In the genomic region with DNA sequence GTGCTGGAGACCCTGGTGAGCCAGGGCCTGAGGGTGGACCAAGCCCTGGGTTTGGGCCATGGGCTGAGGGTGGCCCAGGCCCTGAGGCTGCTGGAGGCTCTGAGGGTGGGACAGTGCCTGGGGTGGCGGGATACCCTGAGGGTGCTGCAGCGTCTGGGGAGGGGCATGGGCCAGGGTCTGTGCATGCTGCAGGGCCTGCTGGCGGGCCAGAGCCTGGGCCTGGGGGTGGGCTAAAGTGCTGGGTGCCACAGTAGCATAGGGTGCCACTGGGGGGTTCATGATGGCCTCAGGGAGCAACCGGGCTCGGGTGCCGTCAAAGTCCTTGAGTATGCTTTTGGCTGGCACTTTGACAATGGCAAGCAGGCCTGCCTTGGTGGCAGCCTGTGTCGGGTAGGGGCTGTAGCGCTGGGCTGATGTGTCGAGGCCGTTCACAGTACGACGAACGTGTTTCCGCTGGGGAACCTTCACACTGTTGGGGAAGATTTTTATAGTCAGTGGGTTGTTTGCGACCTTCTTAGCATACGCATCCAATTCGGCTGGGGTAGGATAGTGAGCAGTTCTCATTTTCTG, we compare ENCODE assay signal across 29 cellular contexts. TPM values are rescaled to one million over a fixed set of nuclear protein-coding genes. Genes with fewer than 3 reads are reported as not detected.
A peak's percentile ranks its signal among the peaks of the same experiment; 100 is the strongest.
DNase-seq lines count a peak whose midpoint lies in the region; ATAC-seq, FAIRE-seq and TF ChIP-seq lines count a peak whose summit lies in the region.
"Had no signal": no experiment of that assay in that cellular context is flagged by ENCODE, and none has a peak within 500 bp of the region (broad histone marks: within the 10 kb centered on the region; RNA-seq: fewer than 3 reads in every experiment).

No MANE protein-coding gene starts in this region.

- H3K23me2 ChIP-seq in H1 (ENCODE audit: low read depth, low read length): no peaks in the 10 kb centered on the region

- no peak overlapping the region; a peak in 1 of 7 replicates for H3K9ac ChIP-seq in H1 (replicated peaks in 1 of 4; ENCODE audit: extremely low read depth in 1 of 4, low read depth in 3 of 4, low read length in 3 of 4)
- H3K9ac ChIP-seq in neuronal stem cell (ENCODE audit: low read depth, low read length, poor library complexity): peak overlapping the region; percentile 75

- H3K4ac ChIP-seq in H1 (replicated peaks; ENCODE audit: insufficient read length, low read depth, low read length): peak overlapping the region; percentile 81
- H3K4ac ChIP-seq in neuronal stem cell (ENCODE audit: low read length): no peak overlapping the region

- no peak overlapping the region for H3K27ac Mint-ChIP-seq in activated CD4-positive, alpha-beta memory T cell treated with anti-CD3 and anti-CD28 coated beads for 36 hours
- H3K27ac Mint-ChIP-seq: B cell, T-cell had no signal

- TF ChIP-seq EP300 in H1 (IDR thresholded peaks at IDR 0.05; ENCODE audit: borderline replicate concordance in 1 of 2, low read depth in 2 of 2, low read length in 2 of 2): no peak

- DNase-seq in right cardiac atrium (no peak), left ventricle myocardium inferior (no peak), H1 (ENCODE audit: low read depth in 1 of 2, low spot score in 2 of 2) (no peak), neuronal stem cell (ENCODE audit: low spot score) (no peak), HUDEP-2 (lab: John Stamatoyannopoulos, UW; ENCODE audit: unreplicated experiment in 76 of 76) (no peak)
- no peak for DNase-seq in activated CD4-positive, alpha-beta memory T cell treated with anti-CD3 and anti-CD28 coated beads for 36 hours
- DNase-seq: activated CD4-positive, alpha-beta T cell treated with anti-CD3 and anti-CD28 coated beads, Interleukin-2, amount 50 U/mL, for 48 hours; activated gamma-delta T cell; DMS153; effector CD8-positive, alpha-beta T cell; erythroblast; GOT3; heart left ventricle; left colon; NCI-H1105; NCI-H1930; NCI-H748 treated with DMSO at 0.1 percent for 48 hours; stomach; T-cell had no signal

- H3K23ac ChIP-seq in H1 (ENCODE audit: insufficient read length) (no peak overlapping the region), neuronal stem cell (ENCODE audit: low read depth, low read length, poor library complexity) (no peak overlapping the region)

- H3K79me2 ChIP-seq in H1 (ENCODE audit: control insufficient read depth in 1 of 2, insufficient read depth in 2 of 2, low read length in 2 of 2): peaks cover 0 to 10% of the 10 kb centered on the region in 2 experiments; a peak in 1 of 4 replicates

- peaks cover 13% of the 10 kb centered on the region for H3K4me1 Mint-ChIP-seq in activated CD4-positive, alpha-beta memory T cell treated with anti-CD3 and anti-CD28 coated beads for 36 hours (ENCODE audit: low read depth)

- H4K91ac ChIP-seq in H1 (replicated peaks; ENCODE audit: insufficient read length, low read length) (peak overlapping the region; percentile 93), neuronal stem cell (ENCODE audit: low read depth, low read length, poor library complexity) (no peak overlapping the region)

- intact Hi-C loops in right cardiac atrium (cut with DNase I): loop anchor here in 1 of 4 donors (10.0 kb wide), 1 partner anchor 155 kb away; no protein-coding TSS in a partner anchor
- intact Hi-C loops in left ventricle myocardium inferior (cut with micrococcal nuclease): no loop called here
- intact Hi-C loops in activated CD4-positive, alpha-beta memory T cell treated with anti-CD3 and anti-CD28 coated beads for 36 hours (cut with micrococcal nuclease): no loop called here

- TF ChIP-seq POLR2A in H1 (IDR thresholded peaks at IDR 0.05; ENCODE audit: control extremely low read depth in 1 of 2, low read depth in 2 of 2, low read length in 2 of 2): no peak

- no peak overlapping the region for H3K4me2 ChIP-seq in H1 (ENCODE audit: insufficient read depth in 1 of 2, low read depth in 2 of 2, low read length in 2 of 2)
- H3K4me2 ChIP-seq in neuronal stem cell (ENCODE audit: insufficient read depth, low read length, poor library complexity, severe bottlenecking): no peak overlapping the region

- H3K27ac ChIP-seq in right cardiac atrium (ENCODE audit: low read length) (no peak overlapping the region), left ventricle myocardium inferior (replicated peaks) (no peak overlapping the region), H1 (ENCODE audit: low read depth, low read length) (no peak overlapping the region), neuronal stem cell (replicated peaks; ENCODE audit: low read length) (no peak overlapping the region)
- H3K27ac ChIP-seq: heart left ventricle, neutrophil, SJSA1, stomach, tibial artery had no signal

- H4K20me1 ChIP-seq in H1 (replicated peaks in 1 of 2; ENCODE audit: control insufficient read depth in 1 of 2, insufficient read depth in 2 of 2, low read length in 2 of 2): peaks cover 0 to 4% of the 10 kb centered on the region in 2 experiments

- H3K4me3 Mint-ChIP-seq in activated CD4-positive, alpha-beta memory T cell treated with anti-CD3 and anti-CD28 coated beads for 36 hours: no peak overlapping the region
- H3K4me3 Mint-ChIP-seq: B cell, T-cell had no signal

- H3K36me3 Mint-ChIP-seq in activated CD4-positive, alpha-beta memory T cell treated with anti-CD3 and anti-CD28 coated beads for 36 hours: peaks cover 18% of the 10 kb centered on the region

- no peaks in the 10 kb centered on the region for H3K9me3 Mint-ChIP-seq in activated CD4-positive, alpha-beta memory T cell treated with anti-CD3 and anti-CD28 coated beads for 36 hours
- H3K9me3 Mint-ChIP-seq: T-cell had no signal

- H2BK20ac ChIP-seq in H1 (ENCODE audit: low read length): peak overlapping the region; percentile 98

- ATAC-seq in right cardiac atrium: peak; percentile 18 to 32
- no peak for ATAC-seq in GM19397 (IDR thresholded peaks at IDR 0.05; ENCODE audit: unreplicated experiment)
- ATAC-seq in HG03439 (IDR thresholded peaks at IDR 0.05; ENCODE audit: unreplicated experiment): no peak
- ATAC-seq: activated CD4-positive, CD25-positive, alpha-beta regulatory T cell treated with anti-CD3 and anti-CD28 coated beads, Interleukin-2, amount 50 U/mL, for 24 hours; K562; left colon; T-cell had no signal

- H3K4me3 ChIP-seq in right cardiac atrium (ENCODE audit: low read length) (no peak overlapping the region), left ventricle myocardium inferior (no peak overlapping the region), H1 (ENCODE audit: extremely low read depth in 1 of 4, insufficient read depth in 2 of 4, low read depth in 3 of 4, low read length in 4 of 4) (no peak overlapping the region), neuronal stem cell (ENCODE audit: low read length in 2 of 2) (no peak overlapping the region)
- H3K4me3 ChIP-seq: breast epithelium, heart left ventricle, K562, SJSA1, stomach, tibial artery had no signal

- POLR2A ChIA-PET in H1 (lab: Charles Lee; ENCODE audit: partially characterized antibody): interaction anchor here (3.0 to 11.4 kb wide), 4 partner anchors 11 to 138 kb away, joined by 15 to 240 read pairs (median 98); a partner anchor contains a TSS
- POLR2A ChIA-PET in activated CD4-positive, alpha-beta memory T cell treated with anti-CD3 and anti-CD28 coated beads for 36 hours (lab: Charles Lee): no interaction called here

- H3K27me3 Mint-ChIP-seq in activated CD4-positive, alpha-beta memory T cell treated with anti-CD3 and anti-CD28 coated beads for 36 hours: no peaks in the 10 kb centered on the region
- H3K27me3 Mint-ChIP-seq: B cell, T-cell had no signal

- H3K36me3 ChIP-seq in left ventricle myocardium inferior: peaks cover 22% of the 10 kb centered on the region
- H3K36me3 ChIP-seq in H1 (ENCODE audit: control insufficient read depth in 2 of 4, insufficient read depth in 4 of 4, low read length in 3 of 4): peaks cover 17 to 26% (median 22%) of the 10 kb centered on the region in 4 experiments
- H3K36me3 ChIP-seq in neuronal stem cell (replicated peaks in 1 of 2; ENCODE audit: control insufficient read depth in 2 of 2, insufficient read depth in 2 of 2, low read length in 2 of 2): peaks cover 17 to 67% of the 10 kb centered on the region in 2 donors
- H3K36me3 ChIP-seq: breast epithelium had no signal

- no peaks in the 10 kb centered on the region; the same call in 1 of the 2 replicates for H3K79me1 ChIP-seq in H1 (ENCODE audit: low read depth, low read length)
- no peaks in the 10 kb centered on the region for H3K79me1 ChIP-seq in neuronal stem cell (ENCODE audit: low read depth, low read length)

- H2BK5ac ChIP-seq in H1 (ENCODE audit: low read depth, low read length) (peak overlapping the region; percentile 96; the same call in 1 of the 2 replicates), neuronal stem cell (ENCODE audit: low read length) (peak overlapping the region; percentile 44)

- H3K9me3 ChIP-seq in right cardiac atrium (ENCODE audit: control insufficient read depth, low read length) (no peaks in the 10 kb centered on the region), left ventricle myocardium inferior (replicated peaks) (no peaks in the 10 kb centered on the region), H1 (ENCODE audit: insufficient read depth in 2 of 2, low read depth in 1 of 2, low read length in 1 of 2) (no peaks in the 10 kb centered on the region), neuronal stem cell (replicated peaks in 1 of 2; ENCODE audit: control insufficient read depth in 2 of 2, insufficient read depth in 1 of 2, low read depth in 1 of 2, low read length in 2 of 2) (no peaks in the 10 kb centered on the region)
- H3K9me3 ChIP-seq: breast epithelium, heart left ventricle, neutrophil, SJSA1, stomach, tibial artery had no signal

- H2BK15ac ChIP-seq in H1 (ENCODE audit: low read length): peak overlapping the region; percentile 77; the same call in 1 of the 2 replicates
- H2BK15ac ChIP-seq in neuronal stem cell (ENCODE audit: low read length): no peak overlapping the region

- no peak for FAIRE-seq in H1 (lab: Jason Lieb, UNC)
- FAIRE-seq: colon, K562 had no signal

- no peaks in the 10 kb centered on the region for H3K27me3 ChIP-seq in right cardiac atrium (ENCODE audit: control insufficient read depth, insufficient read depth)
- H3K27me3 ChIP-seq in left ventricle myocardium inferior (ENCODE audit: low read depth): no peaks in the 10 kb centered on the region
- H3K27me3 ChIP-seq in H1 (replicated peaks in 1 of 4; ENCODE audit: control insufficient read depth in 3 of 4, extremely low read depth in 1 of 4, insufficient read depth in 3 of 4, low read length in 3 of 4): no peaks in the 10 kb centered on the region
- no peaks in the 10 kb centered on the region for H3K27me3 ChIP-seq in neuronal stem cell (ENCODE audit: control insufficient read depth in 3 of 3, insufficient read depth in 3 of 3, low read depth in 1 of 3, low read length in 3 of 3)
- H3K27me3 ChIP-seq: breast epithelium, heart left ventricle, neutrophil, SJSA1, stomach, tibial artery had no signal

- H2AFZ ChIP-seq in H1 (ENCODE audit: low read length) (no peak overlapping the region), neuronal stem cell (ENCODE audit: low read length) (no peak overlapping the region)

- no peak for TF ChIP-seq RAD21 in H1 (IDR thresholded peaks at IDR 0.05 in 1 of 2, conservative IDR thresholded peaks at IDR 0.05 in 1 of 2; ENCODE audit: low read depth in 2 of 2, low read length in 2 of 2)

- H2AK5ac ChIP-seq in H1 (ENCODE audit: low read depth, low read length): peak overlapping the region; percentile 30; the same call in 1 of the 2 replicates
- no peak overlapping the region for H2AK5ac ChIP-seq in neuronal stem cell (ENCODE audit: low read depth, low read length)

- H3K18ac ChIP-seq in H1 (ENCODE audit: extremely low read depth, low read length) (peak overlapping the region; percentile 55; the same call in 1 of the 2 replicates), neuronal stem cell (ENCODE audit: low read length) (no peak overlapping the region)

- H2BK12ac ChIP-seq in H1 (ENCODE audit: low read depth, low read length): peak overlapping the region; percentile 93; the same call in 1 of the 2 replicates
- H2BK12ac ChIP-seq in neuronal stem cell (ENCODE audit: low read length): peak overlapping the region; percentile 23

- no peak overlapping the region for H3K56ac ChIP-seq in H1 (replicated peaks; ENCODE audit: insufficient read length, low read depth, low read length)

- CTCF ChIA-PET in H1 (lab: Charles Lee; ENCODE audit: partially characterized antibody): interaction anchor here (5.9 to 7.3 kb wide), 4 partner anchors 9 to 121 kb away, joined by 48 to 134 read pairs (median 78); a partner anchor contains a TSS
- CTCF ChIA-PET in activated CD4-positive, alpha-beta memory T cell treated with anti-CD3 and anti-CD28 coated beads for 36 hours (lab: Charles Lee): interaction anchor here (7.6 kb wide), 1 partner anchor 10 kb away, joined by 122 read pairs; no protein-coding TSS in a partner anchor

- H4K8ac ChIP-seq in H1 (ENCODE audit: extremely low read depth, insufficient read depth, low read length) (peak overlapping the region; percentile 59), neuronal stem cell (ENCODE audit: low read depth, low read length) (peak overlapping the region; percentile 74)

- H3K14ac ChIP-seq in H1 (ENCODE audit: insufficient read length) (no peak overlapping the region), neuronal stem cell (ENCODE audit: low read length) (no peak overlapping the region)

- H2BK120ac ChIP-seq in H1 (replicated peaks; ENCODE audit: low read depth, low read length): peak overlapping the region; percentile 4
- no peak overlapping the region for H2BK120ac ChIP-seq in neuronal stem cell (ENCODE audit: low read depth, low read length)

- no peak overlapping the region for H4K5ac ChIP-seq in H1 (ENCODE audit: insufficient read length, low read depth, low read length)

- WGBS in right cardiac atrium: 93% methylated on average over 17 of the region's 17 CpGs
- WGBS in H1 (ENCODE audit: extremely low coverage in 1 of 2, insufficient coverage in 1 of 2, insufficient read length in 1 of 2, insufficient replicate concordance in 2 of 2, low coverage in 1 of 2, low lambda C conversion rate in 2 of 2, missing lambda C conversion rate in 1 of 2), 2 experiments: 95% methylated on average over 17 of the region's 17 CpGs; no CpG with 5 or more reads in 1 of the 2 experiments
- no CpG with 5 or more reads among the region's 17 CpGs for WGBS in neuronal stem cell (ENCODE audit: extremely low coverage in 2 of 2, insufficient read length in 2 of 2, insufficient replicate concordance in 1 of 2), 2 donors

- H3K4me1 ChIP-seq in right cardiac atrium (ENCODE audit: control insufficient read depth, insufficient read depth, low read length) (peaks cover 2% of the 10 kb centered on the region), left ventricle myocardium inferior (peaks cover 29% of the 10 kb centered on the region), H1 (replicated peaks in 1 of 4; ENCODE audit: control insufficient read depth in 3 of 4, insufficient read depth in 4 of 4, low read length in 3 of 4) (peaks cover 9 to 25% (median 18%) of the 10 kb centered on the region in 4 experiments), neuronal stem cell (ENCODE audit: control insufficient read depth in 2 of 2, insufficient read depth in 1 of 2, low read depth in 1 of 2, low read length in 2 of 2) (peaks cover 11 to 15% of the 10 kb centered on the region in 2 donors)

- TF ChIP-seq CTCF in left ventricle myocardium inferior (IDR thresholded peaks at IDR 0.05; ENCODE audit: borderline replicate concordance) (no peak), H1 (IDR thresholded peaks at IDR 0.05; ENCODE audit: control extremely low read depth in 1 of 3, insufficient read depth in 1 of 3, low read depth in 1 of 3, low read length in 3 of 3) (no peak)

RNA-seq across cellular contexts. Expression of a gene that starts 15.6 kb away (rescaled TPM):
- total RNA-seq in right cardiac atrium (1 to 10 TPM; 2.9 to 8.9 (median 4.8) TPM), left ventricle myocardium inferior (3.5 TPM)
- polyA plus RNA-seq in right cardiac atrium (4.5 TPM), H1 (2011; rRNA removed) (170 and 282 TPM in 2 replicates)
- total RNA-seq in H1 (2021; fragmentation: NEBNext Ultra II Directional; extraction: Animal tissue kit (Norgen Biotek cat#: 25700)): 167 TPM in 2 replicates
- polyA plus RNA-seq in H1 (2011; cell fraction: cytosol; rRNA removed): 199 TPM
- polyA plus RNA-seq in H1 (2011; cell fraction: nucleus; rRNA removed): 535 TPM
- 73.4 to 130 TPM (median 126 TPM) in 4 replicates for polyA plus RNA-seq in H1 (2012, experiment 1 of 2)
- 133 TPM for polyA plus RNA-seq in H1 (2012, experiment 2 of 2)
- polyA plus RNA-seq in H1 (2013, experiment 1 of 2): 141 TPM
- polyA plus RNA-seq in H1 (2013, experiment 2 of 2): 132 TPM
- 127 and 172 TPM in 2 replicates for polyA minus RNA-seq in H1 (2011; rRNA and poly(A)+ RNA removed)
- 127 TPM for polyA minus RNA-seq in H1 (2011; cell fraction: cytosol; rRNA and poly(A)+ RNA removed)
- 288 TPM for polyA minus RNA-seq in H1 (2011; cell fraction: nucleus; rRNA and poly(A)+ RNA removed)
- 107 TPM for polyA plus RNA-seq in neuronal stem cell (2013, experiment 1 of 2)
- polyA plus RNA-seq in neuronal stem cell (2013, experiment 2 of 2): 106 TPM
- 10 to 100 TPM; 83.0 to 83.9 TPM for total RNA-seq in activated CD4-positive, alpha-beta memory T cell treated with anti-CD3 and anti-CD28 coated beads for 36 hours

RNA-seq across cellular contexts. Expression of a gene that starts 30.8 kb away (rescaled TPM):
- total RNA-seq in right cardiac atrium (1 to 10 TPM; 1.0 to 1.6 (median 1.2) TPM), left ventricle myocardium inferior (1.4 TPM)
- polyA plus RNA-seq in right cardiac atrium (0.81 TPM), H1 (2011; rRNA removed) (23.3 and 23.4 TPM in 2 replicates)
- total RNA-seq in H1 (2021; fragmentation: NEBNext Ultra II Directional; extraction: Animal tissue kit (Norgen Biotek cat#: 25700)): 14.9 and 16.8 TPM in 2 replicates
- 30.0 TPM for polyA plus RNA-seq in H1 (2011; cell fraction: cytosol; rRNA removed)
- polyA plus RNA-seq in H1 (2011; cell fraction: nucleus; rRNA removed): 57.5 TPM
- 19.9 to 22.9 TPM (median 20.6 TPM) in 4 replicates for polyA plus RNA-seq in H1 (2012, experiment 1 of 2)
- 12.2 TPM for polyA plus RNA-seq in H1 (2012, experiment 2 of 2)
- polyA plus RNA-seq in H1 (2013, experiment 1 of 2): 12.7 TPM
- 10.6 TPM for polyA plus RNA-seq in H1 (2013, experiment 2 of 2)
- 57.7 and 64.5 TPM in 2 replicates for polyA minus RNA-seq in H1 (2011; rRNA and poly(A)+ RNA removed)
- polyA minus RNA-seq in H1 (2011; cell fraction: cytosol; rRNA and poly(A)+ RNA removed): 11.2 TPM
- 46.1 TPM for polyA minus RNA-seq in H1 (2011; cell fraction: nucleus; rRNA and poly(A)+ RNA removed)
- polyA plus RNA-seq in neuronal stem cell (2013, experiment 1 of 2): 4.5 TPM
- 4.3 TPM for polyA plus RNA-seq in neuronal stem cell (2013, experiment 2 of 2)
- total RNA-seq in activated CD4-positive, alpha-beta memory T cell treated with anti-CD3 and anti-CD28 coated beads for 36 hours: 1 to 10 TPM; 3.4 to 4.0 TPM

RNA-seq across cellular contexts. Expression of a gene that starts 33.3 kb away (rescaled TPM):
- total RNA-seq in right cardiac atrium (1 to 10 TPM; 1.7 to 3.8 (median 2.5) TPM), left ventricle myocardium inferior (3.1 TPM)
- polyA plus RNA-seq in right cardiac atrium (1.5 TPM), H1 (2011; rRNA removed) (101 and 128 TPM in 2 replicates)
- total RNA-seq in H1 (2021; fragmentation: NEBNext Ultra II Directional; extraction: Animal tissue kit (Norgen Biotek cat#: 25700)): 40.7 and 45.3 TPM in 2 replicates
- 68.5 TPM for polyA plus RNA-seq in H1 (2011; cell fraction: cytosol; rRNA removed)
- polyA plus RNA-seq in H1 (2011; cell fraction: nucleus; rRNA removed): 49.5 TPM
- 52.1 to 60.3 TPM (median 56.3 TPM) in 4 replicates for polyA plus RNA-seq in H1 (2012, experiment 1 of 2)
- 75.5 TPM for polyA plus RNA-seq in H1 (2012, experiment 2 of 2)
- polyA plus RNA-seq in H1 (2013, experiment 1 of 2): 78.2 TPM
- polyA plus RNA-seq in H1 (2013, experiment 2 of 2): 86.3 TPM
- 56.0 and 64.2 TPM in 2 replicates for polyA minus RNA-seq in H1 (2011; rRNA and poly(A)+ RNA removed)
- polyA minus RNA-seq in H1 (2011; cell fraction: cytosol; rRNA and poly(A)+ RNA removed): 19.7 TPM
- 40.5 TPM for polyA minus RNA-seq in H1 (2011; cell fraction: nucleus; rRNA and poly(A)+ RNA removed)
- 9.1 TPM for polyA plus RNA-seq in neuronal stem cell (2013, experiment 1 of 2)
- polyA plus RNA-seq in neuronal stem cell (2013, experiment 2 of 2): 8.3 TPM
- 1 to 10 TPM; 9.1 to 9.5 TPM for total RNA-seq in activated CD4-positive, alpha-beta memory T cell treated with anti-CD3 and anti-CD28 coated beads for 36 hours

RNA-seq across cellular contexts. Expression of a gene that starts 39.6 kb away (rescaled TPM):
- total RNA-seq in right cardiac atrium: 1,000 to 10,000 TPM in 1 of 4 donors, 100 to 1,000 TPM in 3; 939 to 1,151 (median 992) TPM
- polyA plus RNA-seq in right cardiac atrium: 817 TPM
- 840 TPM for total RNA-seq in left ventricle myocardium inferior
- 2,145 and 2,163 TPM in 2 replicates for total RNA-seq in H1 (2021; fragmentation: NEBNext Ultra II Directional; extraction: Animal tissue kit (Norgen Biotek cat#: 25700))
- polyA plus RNA-seq in H1 (2011; rRNA removed): 884 and 1,227 TPM in 2 replicates
- polyA plus RNA-seq in H1 (2011; cell fraction: cytosol; rRNA removed): 1,258 TPM
- 306 TPM for polyA plus RNA-seq in H1 (2011; cell fraction: nucleus; rRNA removed)
- polyA plus RNA-seq in H1 (2012, experiment 1 of 2): 2,135 to 2,354 TPM (median 2,206 TPM) in 4 replicates
- polyA plus RNA-seq in H1 (2012, experiment 2 of 2): 1,447 TPM
- polyA plus RNA-seq in H1 (2013, experiment 1 of 2): 3,898 TPM
- polyA plus RNA-seq in H1 (2013, experiment 2 of 2): 3,934 TPM
- 698 and 961 TPM in 2 replicates for polyA minus RNA-seq in H1 (2011; rRNA and poly(A)+ RNA removed)
- 469 TPM for polyA minus RNA-seq in H1 (2011; cell fraction: cytosol; rRNA and poly(A)+ RNA removed)
- 493 TPM for polyA minus RNA-seq in H1 (2011; cell fraction: nucleus; rRNA and poly(A)+ RNA removed)
- polyA plus RNA-seq in neuronal stem cell (2013, experiment 1 of 2): 3,397 TPM
- polyA plus RNA-seq in neuronal stem cell (2013, experiment 2 of 2): 3,279 TPM
- 1,000 to 10,000 TPM; 2,357 to 2,419 TPM for total RNA-seq in activated CD4-positive, alpha-beta memory T cell treated with anti-CD3 and anti-CD28 coated beads for 36 hours

RNA-seq across cellular contexts. Expression of a gene that starts 41.7 kb away (rescaled TPM):
- 10 to 100 TPM; 56.9 to 62.2 (median 59.8) TPM for total RNA-seq in right cardiac atrium
- 57.6 TPM for polyA plus RNA-seq in right cardiac atrium
- 13.1 TPM for total RNA-seq in left ventricle myocardium inferior
- total RNA-seq in H1 (2021; fragmentation: NEBNext Ultra II Directional; extraction: Animal tissue kit (Norgen Biotek cat#: 25700)): 236 and 237 TPM in 2 replicates
- 305 and 317 TPM in 2 replicates for polyA plus RNA-seq in H1 (2011; rRNA removed)
- polyA plus RNA-seq in H1 (2011; cell fraction: cytosol; rRNA removed): 271 TPM
- polyA plus RNA-seq in H1 (2011; cell fraction: nucleus; rRNA removed): 400 TPM
- 251 to 292 TPM (median 264 TPM) in 4 replicates for polyA plus RNA-seq in H1 (2012, experiment 1 of 2)
- polyA plus RNA-seq in H1 (2012, experiment 2 of 2): 494 TPM
- 193 TPM for polyA plus RNA-seq in H1 (2013, experiment 1 of 2)
- polyA plus RNA-seq in H1 (2013, experiment 2 of 2): 187 TPM
- polyA minus RNA-seq in H1 (2011; rRNA and poly(A)+ RNA removed): 277 and 302 TPM in 2 replicates
- 114 TPM for polyA minus RNA-seq in H1 (2011; cell fraction: cytosol; rRNA and poly(A)+ RNA removed)
- 81.9 TPM for polyA minus RNA-seq in H1 (2011; cell fraction: nucleus; rRNA and poly(A)+ RNA removed)
- polyA plus RNA-seq in neuronal stem cell (2013, experiment 1 of 2): 76.6 TPM
- 73.6 TPM for polyA plus RNA-seq in neuronal stem cell (2013, experiment 2 of 2)
- total RNA-seq in activated CD4-positive, alpha-beta memory T cell treated with anti-CD3 and anti-CD28 coated beads for 36 hours: 1 to 10 TPM; 4.9 to 6.6 TPM

Comparison
In these comparisons a context has a peak if more than half of its experiments do, and no peak if none do; other contexts are left out.
1. ATAC-seq: peak in right cardiac atrium (2 of 2); none in GM19397 (single experiment) and HG03439 (single experiment).
2. RNA of a gene that starts 15.6 kb away (total RNA-seq): 167 TPM in H1 and 83.0 to 83.9 TPM in activated CD4-positive, alpha-beta memory T cell treated with anti-CD3 and anti-CD28 coated beads for 36 hours; 2.9 to 8.9 TPM in right cardiac atrium and 3.5 TPM in left ventricle myocardium inferior (single experiment); every median in the first group is over 4 times any median in the second.